In genomic region chr9:114895605-114896004, GRCh38 we compare ENCODE assay signal across 11 cellular contexts. TPM values are rescaled to one million over a fixed set of nuclear protein-coding genes. Genes with fewer than 3 reads are reported as not detected.
DNase-seq lines count a peak whose midpoint lies in the region; ATAC-seq and TF ChIP-seq lines count a peak whose summit lies in the region.
"Had no signal": no experiment of that assay in that cellular context is flagged by ENCODE, and none has a peak within 500 bp of the region (broad histone marks: within the 10 kb centered on the region; RNA-seq: fewer than 3 reads in every experiment).

No MANE protein-coding gene starts in this region.

- H3K36me3 ChIP-seq in left ventricle myocardium inferior = no peaks in the 10 kb centered on the region
- no peaks in the 10 kb centered on the region for H3K36me3 ChIP-seq in lower lobe of right lung
- H3K36me3 ChIP-seq: BLaER1, upper lobe of left lung had no signal

- H3K4me3 ChIP-seq in left ventricle myocardium inferior = no peak overlapping the region
- no peak overlapping the region for H3K4me3 ChIP-seq in lower lobe of right lung
- H3K4me3 ChIP-seq: BLaER1, upper lobe of left lung had no signal

- TF ChIP-seq CTCF in left ventricle myocardium inferior (IDR thresholded peaks at IDR 0.05; ENCODE audit: borderline replicate concordance) = no peak
- TF ChIP-seq CTCF in lower lobe of right lung (IDR thresholded peaks at IDR 0.05) = no peak

- peaks cover 12 to 15% of the 10 kb centered on the region in 2 donors for H3K9me3 Mint-ChIP-seq in activated naive CD4-positive, alpha-beta T cell treated with anti-CD3 and anti-CD28 coated beads, Interleukin-2, amount 50 U/mL, for 72 hours

- peaks cover 21% of the 10 kb centered on the region for H3K27me3 ChIP-seq in left ventricle myocardium inferior (ENCODE audit: low read depth)
- no peaks in the 10 kb centered on the region for H3K27me3 ChIP-seq in lower lobe of right lung (ENCODE audit: low read depth)
- H3K27me3 ChIP-seq: BLaER1, upper lobe of left lung had no signal

- ATAC-seq in left ventricle myocardium superior = no peak
- ATAC-seq in activated naive CD4-positive, alpha-beta T cell treated with anti-CD3 and anti-CD28 coated beads, Interleukin-2, amount 50 U/mL, for 72 hours = no peak
- ATAC-seq in left lobe of liver = peak; percentile 61
- no peak for ATAC-seq in GM18502 (IDR thresholded peaks at IDR 0.05; ENCODE audit: poor library complexity, unreplicated experiment)
- ATAC-seq in lower lobe of right lung = no peak

- H3K27ac ChIP-seq in left ventricle myocardium inferior (replicated peaks) (peak overlapping the region; percentile 62), lower lobe of right lung (no peak overlapping the region)
- H3K27ac ChIP-seq: BLaER1 had no signal

- peak overlapping the region; percentile 90 to 92 for H3K27ac Mint-ChIP-seq in activated naive CD4-positive, alpha-beta T cell treated with anti-CD3 and anti-CD28 coated beads, Interleukin-2, amount 50 U/mL, for 72 hours

- H3K9me3 ChIP-seq in left ventricle myocardium inferior (replicated peaks) (peaks cover 9% of the 10 kb centered on the region), lower lobe of right lung (no peaks in the 10 kb centered on the region)
- H3K9me3 ChIP-seq: BLaER1, upper lobe of left lung had no signal

- H3K4me1 ChIP-seq in left ventricle myocardium inferior (peaks cover 21% of the 10 kb centered on the region), lower lobe of right lung (peaks cover 30% of the 10 kb centered on the region)

- H3K36me3 Mint-ChIP-seq in activated naive CD4-positive, alpha-beta T cell treated with anti-CD3 and anti-CD28 coated beads, Interleukin-2, amount 50 U/mL, for 72 hours = peaks cover 16 to 28% of the 10 kb centered on the region in 2 donors

- DNase-seq in left ventricle myocardium inferior (no peak), left ventricle myocardium superior (no peak), left lobe of liver (ENCODE audit: low spot score) (no peak), C1 segment of cervical spinal cord (lab: John Stamatoyannopoulos, UW) (no peak), NCI-H526 (lab: John Stamatoyannopoulos, UW) (no peak), lower lobe of right lung (no peak)
- DNase-seq in activated naive CD4-positive, alpha-beta T cell treated with anti-CD3 and anti-CD28 coated beads, Interleukin-2, amount 50 U/mL, for 72 hours (ENCODE audit: low spot score in 2 of 2) = no peak
- DNase-seq: effector CD8-positive, alpha-beta T cell; upper lobe of left lung had no signal

- intact Hi-C loops in left ventricle myocardium inferior (cut with micrococcal nuclease) (no loop called here), left ventricle myocardium superior (cut with micrococcal nuclease) (no loop called here), lower lobe of right lung (cut with DNase I) (no loop called here)

RNA-seq across cellular contexts. Expression of gene TNFSF8, which starts 34.8 kb away (rescaled TPM):
- total RNA-seq in left ventricle myocardium inferior (0.63 TPM), left ventricle myocardium superior (0.77 TPM), left lobe of liver (0.33 TPM), lower lobe of right lung (3.5 TPM)
- 10 to 100 TPM; 11.0 to 26.9 TPM for total RNA-seq in activated naive CD4-positive, alpha-beta T cell treated with anti-CD3 and anti-CD28 coated beads, Interleukin-2, amount 50 U/mL, for 72 hours
